ENCODE assay signal across 1 cellular context in genomic region chr17:41678411-41678906, GRCh38.
A peak's percentile ranks its signal among the peaks of the same experiment; 100 is the strongest.
TF ChIP-seq lines count a peak whose summit lies in the region.

No MANE protein-coding gene starts in this region.

TF ChIP-seq in K562, 482 proteins besides CTCF, POLR2A, EP300 and RAD21 (continued from another document and continues in another):
- TF ChIP-seq TBL1XR1 (IDR thresholded peaks at IDR 0.05; ENCODE audit: low read length in 2 of 2) (peak in 1 of 2 experiments; percentile 93), CBX5 (IDR thresholded peaks at IDR 0.05; ENCODE audit: borderline replicate concordance, low read depth) (no peak; the same call in 1 of the 2 replicates), ZNF586 (CRISPR knock-in tag; conservative IDR thresholded peaks at IDR 0.05) (peak; percentile 98), FOXA1 (IDR thresholded peaks at IDR 0.05; ENCODE audit: borderline replicate concordance) (no peak), CCAR2 (IDR thresholded peaks at IDR 0.05; ENCODE audit: low read depth, low read length) (no peak), ZNF639 (CRISPR knock-in tag; conservative IDR thresholded peaks at IDR 0.05 in 1 of 2, IDR thresholded peaks at IDR 0.05 in 1 of 2) (peak in 1 of 2 experiments; percentile 74; a peak in 1 of 4 replicates), ZNF76 (CRISPR knock-in tag; IDR thresholded peaks at IDR 0.05; ENCODE audit: borderline replicate concordance) (0 out of 2 replicates have a peak, but pooled peaks have one; percentile 28), SAP30 (IDR thresholded peaks at IDR 0.05; ENCODE audit: borderline replicate concordance, insufficient read depth, low read depth, low read length, poor library complexity, severe bottlenecking) (no peak), FOXM1 (IDR thresholded peaks at IDR 0.05; ENCODE audit: low read depth) (no peak; the same call in 1 of the 2 replicates), FOXM1 (CRISPR knock-in tag; IDR thresholded peaks at IDR 0.05; ENCODE audit: low read depth) (no peak), CGGBP1 (CRISPR knock-in tag; IDR thresholded peaks at IDR 0.05) (peak; percentile 99), SMARCE1 (IDR thresholded peaks at IDR 0.05) (no peak), KLF13 (tag; IDR thresholded peaks at IDR 0.05; ENCODE audit: borderline replicate concordance, low read depth) (peak; percentile 78; the same call in 1 of the 2 replicates), DMBX1 (CRISPR knock-in tag; IDR thresholded peaks at IDR 0.05; ENCODE audit: borderline replicate concordance) (no peak), TEAD1 (CRISPR knock-in tag; IDR thresholded peaks at IDR 0.05) (peak in 1 of 2 experiments; percentile 96; a peak in 2 of 4 replicates), ELK3 (CRISPR knock-in tag; IDR thresholded peaks at IDR 0.05) (peak; percentile 96), OTX1 (CRISPR knock-in tag; IDR thresholded peaks at IDR 0.05) (peak; percentile 99), PCBP2 (IDR thresholded peaks at IDR 0.05; ENCODE audit: low read depth, low read length, poor library complexity, severe bottlenecking) (peak; percentile 58), KLF1 (tag; IDR thresholded peaks at IDR 0.05) (no peak), SIN3A (IDR thresholded peaks at IDR 0.05; ENCODE audit: borderline replicate concordance in 2 of 2, control insufficient read depth in 1 of 2, low read depth in 2 of 2, low read length in 2 of 2) (peak in 1 of 2 experiments; percentile 94; a peak in 2 of 4 replicates), SMAD2 (IDR thresholded peaks at IDR 0.05; ENCODE audit: low read depth, low read length) (no peak), HDAC3 (IDR thresholded peaks at IDR 0.05; ENCODE audit: borderline replicate concordance, partially characterized antibody) (peak; percentile 61), BRF2 (IDR thresholded peaks at IDR 0.05; ENCODE audit: borderline replicate concordance, insufficient read depth, insufficient read length) (no peak), PREB (CRISPR knock-in tag; IDR thresholded peaks at IDR 0.05) (peak; percentile 64; the same call in 1 of the 2 replicates), NEUROD1 (IDR thresholded peaks at IDR 0.05; ENCODE audit: borderline replicate concordance, low read depth, low read length, partially characterized antibody) (peak; percentile 60), GABPB2 (CRISPR knock-in tag; conservative IDR thresholded peaks at IDR 0.05) (peak; percentile 97), ZSCAN29 (IDR thresholded peaks at IDR 0.05) (peak; percentile 61), ZNF445 (CRISPR knock-in tag; IDR thresholded peaks at IDR 0.05; ENCODE audit: low read depth) (peak; percentile 98), SPI1 (IDR thresholded peaks at IDR 0.05; ENCODE audit: borderline replicate concordance, low read depth, low read length) (no peak), E2F5 (CRISPR knock-in tag; IDR thresholded peaks at IDR 0.05) (no peak), ZFPM2 (CRISPR knock-in tag; IDR thresholded peaks at IDR 0.05) (peak; percentile 98), CREBBP (IDR thresholded peaks at IDR 0.05; ENCODE audit: low read depth, low read length) (no peak), ARHGAP35 (IDR thresholded peaks at IDR 0.05; ENCODE audit: partially characterized antibody) (peak; percentile 96), STAT6 (CRISPR knock-in tag; IDR thresholded peaks at IDR 0.05) (no peak), E2F3 (CRISPR knock-in tag; IDR thresholded peaks at IDR 0.05) (0 out of 2 replicates have a peak, but pooled peaks have one; percentile 51), TBP (optimal IDR thresholded peaks at IDR 0.05; ENCODE audit: low read depth, low read length) (no peak), BCLAF1 (IDR thresholded peaks at IDR 0.05; ENCODE audit: borderline replicate concordance in 1 of 2, control insufficient read depth in 1 of 2, low read depth in 2 of 2, low read length in 1 of 2) (peak in 1 of 2 experiments; percentile 99; a peak in 2 of 4 replicates), ZNF79 (CRISPR knock-in tag; IDR thresholded peaks at IDR 0.05; ENCODE audit: low read depth) (no peak), ZBTB34 (CRISPR knock-in tag; IDR thresholded peaks at IDR 0.05) (peak; percentile 62; the same call in 1 of the 2 replicates), HCFC1 (IDR thresholded peaks at IDR 0.05; ENCODE audit: low read depth, low read length) (peak; percentile 58), MNT (conservative IDR thresholded peaks at IDR 0.05) (peak; percentile 7 to 23; a peak in 2 of 4 replicates), RNF219 (CRISPR knock-in tag; IDR thresholded peaks at IDR 0.05) (peak; percentile 74; the same call in 1 of the 2 replicates), ZC3H8 (IDR thresholded peaks at IDR 0.05) (peak; percentile 99), ZNF311 (CRISPR knock-in tag; IDR thresholded peaks at IDR 0.05) (no peak), ZNF764 (CRISPR knock-in tag; IDR thresholded peaks at IDR 0.05; ENCODE audit: low read depth) (0 out of 2 replicates have a peak, but pooled peaks have one; percentile 38), IRF2 (CRISPR knock-in tag; IDR thresholded peaks at IDR 0.05) (no peak), KDM1A (IDR thresholded peaks at IDR 0.05) (peak; percentile 52 to 56; a peak in 2 of 4 replicates), RBM34 (IDR thresholded peaks at IDR 0.05; ENCODE audit: borderline replicate concordance, insufficient read depth, low read length) (no peak), ZNF561 (CRISPR knock-in tag; conservative IDR thresholded peaks at IDR 0.05) (peak; percentile 96)
